Comparison of ENCODE assay signal across 22 cellular contexts in genomic region chr1:59857679-59858354, GRCh38. TPM values are rescaled to one million over a fixed set of nuclear protein-coding genes. Genes with fewer than 3 reads are reported as not detected.
DNase-seq lines count a peak whose midpoint lies in the region; ATAC-seq and TF ChIP-seq lines count a peak whose summit lies in the region.
"Had no signal": no experiment of that assay in that cellular context is flagged by ENCODE, and none has a peak within 500 bp of the region (broad histone marks: within the 10 kb centered on the region; RNA-seq: fewer than 3 reads in every experiment).

No MANE protein-coding gene starts in this region.

- no peaks in the 10 kb centered on the region for H3K4me1 Mint-ChIP-seq in activated naive CD8-positive, alpha-beta T cell treated with anti-CD3 and anti-CD28 coated beads for 36 hours
- H3K4me1 Mint-ChIP-seq: CD4-positive, CD25-positive, alpha-beta regulatory T cell had no signal

- no peak overlapping the region for H3K4me3 Mint-ChIP-seq in activated naive CD8-positive, alpha-beta T cell treated with anti-CD3 and anti-CD28 coated beads for 36 hours
- H3K4me3 Mint-ChIP-seq: CD4-positive, CD25-positive, alpha-beta regulatory T cell had no signal

- H3K4me1 ChIP-seq in Loucy (ENCODE audit: insufficient read depth, low read length, poor library complexity, severe bottlenecking) (no peaks in the 10 kb centered on the region), esophagus squamous epithelium (peaks cover 0 to 26% (median 10%) of the 10 kb centered on the region in 3 donors), neuronal stem cell (ENCODE audit: control insufficient read depth in 2 of 2, insufficient read depth in 1 of 2, low read depth in 1 of 2, low read length in 2 of 2) (peaks cover 0 to 2% of the 10 kb centered on the region in 2 donors)
- H3K4me1 ChIP-seq: BLaER1 had no signal

- H2BK5ac ChIP-seq in neuronal stem cell (ENCODE audit: low read length), result no peak overlapping the region

- H2BK120ac ChIP-seq in neuronal stem cell (ENCODE audit: low read depth, low read length), result no peak overlapping the region

- no peaks in the 10 kb centered on the region for H3K79me2 ChIP-seq in Loucy (ENCODE audit: insufficient read depth, low read length)

- peaks cover 4% of the 10 kb centered on the region for H3K9me3 Mint-ChIP-seq in activated naive CD8-positive, alpha-beta T cell treated with anti-CD3 and anti-CD28 coated beads for 36 hours

- H4K91ac ChIP-seq in neuronal stem cell (ENCODE audit: low read depth, low read length, poor library complexity), result no peak overlapping the region

- DNase-seq in Right ventricle myocardium superior (no peak), cardiac septum (ENCODE audit: low spot score) (no peak), esophagus squamous epithelium (lab: John Stamatoyannopoulos, UW) (no peak), neuronal stem cell (ENCODE audit: low spot score) (no peak)
- DNase-seq in activated naive CD8-positive, alpha-beta T cell treated with anti-CD3 and anti-CD28 coated beads for 36 hours, result no peak
- DNase-seq: CD4-positive, CD25-positive, alpha-beta regulatory T cell; DMS153; DND-41; H7; KBM-7; MG63; NCI-H446 treated with DMSO at 0.1 percent for 48 hours; NCI-H526; NCI-H82; RPMI8226; SHP77 treated with DMSO at 0.1 percent for 48 hours had no signal

- TF ChIP-seq CTCF in Loucy (conservative IDR thresholded peaks at IDR 0.05; ENCODE audit: low read length) (no peak), esophagus squamous epithelium (IDR thresholded peaks at IDR 0.05) (no peak)

- H3K23ac ChIP-seq in neuronal stem cell (ENCODE audit: low read depth, low read length, poor library complexity), result no peak overlapping the region

- H3K27me3 ChIP-seq in Loucy (ENCODE audit: insufficient read depth, low read length, poor library complexity, severe bottlenecking) (no peaks in the 10 kb centered on the region), esophagus squamous epithelium (no peaks in the 10 kb centered on the region), neuronal stem cell (ENCODE audit: control insufficient read depth in 3 of 3, insufficient read depth in 3 of 3, low read depth in 1 of 3, low read length in 3 of 3) (no peaks in the 10 kb centered on the region)
- H3K27me3 ChIP-seq: BLaER1, MG63 had no signal

- WGBS in esophagus squamous epithelium, 2 donors, result 78 to 80% methylated on average over 5 of the region's 5 CpGs
- no CpG with 5 or more reads among the region's 5 CpGs for WGBS in neuronal stem cell (ENCODE audit: extremely low coverage in 2 of 2, insufficient read length in 2 of 2, insufficient replicate concordance in 1 of 2), 2 donors

- no peak for TF ChIP-seq POLR2A in esophagus squamous epithelium (IDR thresholded peaks at IDR 0.05)

- H3F3A ChIP-seq in Loucy (ENCODE audit: low read depth), result no peaks in the 10 kb centered on the region

- no peak overlapping the region for H2AK5ac ChIP-seq in neuronal stem cell (ENCODE audit: low read depth, low read length)

- no peaks in the 10 kb centered on the region for H3K36me3 ChIP-seq in Loucy (ENCODE audit: insufficient read depth, low read length)
- peaks cover 0 to 59% (median 0%) of the 10 kb centered on the region in 3 donors for H3K36me3 ChIP-seq in esophagus squamous epithelium
- H3K36me3 ChIP-seq in neuronal stem cell (replicated peaks in 1 of 2; ENCODE audit: control insufficient read depth in 2 of 2, insufficient read depth in 2 of 2, low read length in 2 of 2), result no peaks in the 10 kb centered on the region
- H3K36me3 ChIP-seq: BLaER1, MG63 had no signal

- intact Hi-C loops in Right ventricle myocardium superior (cut with DNase I), result no loop called here
- intact Hi-C loops in cardiac septum (cut with DNase I), result no loop called here
- intact Hi-C loops in esophagus squamous epithelium (cut with DNase I), result no loop called here

- H2BK15ac ChIP-seq in neuronal stem cell (ENCODE audit: low read length), result no peak overlapping the region

- H2BK12ac ChIP-seq in neuronal stem cell (ENCODE audit: low read length), result no peak overlapping the region

- no peak overlapping the region for H3K18ac ChIP-seq in neuronal stem cell (ENCODE audit: low read length)

- no peak overlapping the region for H3K27ac Mint-ChIP-seq in activated naive CD8-positive, alpha-beta T cell treated with anti-CD3 and anti-CD28 coated beads for 36 hours
- H3K27ac Mint-ChIP-seq: CD4-positive, CD25-positive, alpha-beta regulatory T cell had no signal

- H3K4me3 ChIP-seq in Loucy (ENCODE audit: low read length, poor library complexity, severe bottlenecking), result no peak overlapping the region
- no peak overlapping the region for H3K4me3 ChIP-seq in esophagus squamous epithelium
- no peak overlapping the region for H3K4me3 ChIP-seq in neuronal stem cell (ENCODE audit: low read length in 2 of 2)
- H3K4me3 ChIP-seq: BLaER1, MG63 had no signal

- H3K36me3 Mint-ChIP-seq in activated naive CD8-positive, alpha-beta T cell treated with anti-CD3 and anti-CD28 coated beads for 36 hours, result peaks cover 19% of the 10 kb centered on the region

- no peaks in the 10 kb centered on the region for H3K9me2 ChIP-seq in Loucy (replicated peaks; ENCODE audit: low read depth, low read length)

- H3K9ac ChIP-seq in Loucy (ENCODE audit: low read depth, low read length, poor library complexity, severe bottlenecking) (no peak overlapping the region), neuronal stem cell (ENCODE audit: low read depth, low read length, poor library complexity) (no peak overlapping the region)
- H3K9ac ChIP-seq: BLaER1 had no signal

- no peaks in the 10 kb centered on the region for H4K20me1 ChIP-seq in Loucy (ENCODE audit: insufficient read depth, low read length, poor library complexity, severe bottlenecking)
- H4K20me1 ChIP-seq: BLaER1 had no signal

- H3K79me1 ChIP-seq in neuronal stem cell (ENCODE audit: low read depth, low read length), result no peaks in the 10 kb centered on the region

- no peak overlapping the region for H4K8ac ChIP-seq in neuronal stem cell (ENCODE audit: low read depth, low read length)

- no peak overlapping the region for H3K14ac ChIP-seq in neuronal stem cell (ENCODE audit: low read length)

- H2AFZ ChIP-seq in Loucy (ENCODE audit: low read length) (peak overlapping the region; percentile 62; the same call in 1 of the 2 replicates), neuronal stem cell (ENCODE audit: low read length) (peak overlapping the region; percentile 76)

- no peaks in the 10 kb centered on the region for H3K9me3 ChIP-seq in Loucy (ENCODE audit: insufficient read depth, low read depth, low read length)
- H3K9me3 ChIP-seq in esophagus squamous epithelium, result no peaks in the 10 kb centered on the region
- H3K9me3 ChIP-seq in neuronal stem cell (replicated peaks in 1 of 2; ENCODE audit: control insufficient read depth in 2 of 2, insufficient read depth in 1 of 2, low read depth in 1 of 2, low read length in 2 of 2), result no peaks in the 10 kb centered on the region
- H3K9me3 ChIP-seq: MG63 had no signal

- peak; percentile 32 for ATAC-seq in Right ventricle myocardium superior (ENCODE audit: poor library complexity)
- no peak for ATAC-seq in HG02885 (IDR thresholded peaks at IDR 0.05; ENCODE audit: poor library complexity, unreplicated experiment)
- ATAC-seq in SK-N-SH treated with all-trans-retinoic acid at 6 μM for 48 hours, result no peak

- no peak overlapping the region for H3K4ac ChIP-seq in neuronal stem cell (ENCODE audit: low read length)

- no peak overlapping the region for H3K4me2 ChIP-seq in Loucy (ENCODE audit: low read depth, low read length, poor library complexity, severe bottlenecking)
- H3K4me2 ChIP-seq in neuronal stem cell (ENCODE audit: insufficient read depth, low read length, poor library complexity, severe bottlenecking), result no peak overlapping the region
- H3K4me2 ChIP-seq: BLaER1 had no signal

- peak overlapping the region in 3 of 4 donors; percentile 75 to 82 (median 76) for H3K27ac ChIP-seq in esophagus squamous epithelium
- H3K27ac ChIP-seq in neuronal stem cell (replicated peaks; ENCODE audit: low read length), result no peak overlapping the region
- H3K27ac ChIP-seq: BLaER1 had no signal

- H3K27me3 Mint-ChIP-seq in activated naive CD8-positive, alpha-beta T cell treated with anti-CD3 and anti-CD28 coated beads for 36 hours, result no peaks in the 10 kb centered on the region
- H3K27me3 Mint-ChIP-seq: CD4-positive, CD25-positive, alpha-beta regulatory T cell had no signal

TF ChIP-seq in SK-N-SH treated with all-trans-retinoic acid at 6 μM for 48 hours, 23 proteins besides CTCF, POLR2A, EP300 and RAD21 (continues in another document):
- TF ChIP-seq CSRNP3 (CRISPR knock-in tag; IDR thresholded peaks at IDR 0.05) (no peak), BACH2 (CRISPR knock-in tag; IDR thresholded peaks at IDR 0.05; ENCODE audit: borderline replicate concordance) (no peak), CSDC2 (CRISPR knock-in tag; IDR thresholded peaks at IDR 0.05) (no peak), GLIS3 (CRISPR knock-in tag; IDR thresholded peaks at IDR 0.05) (no peak), ZNF70 (CRISPR knock-in tag; IDR thresholded peaks at IDR 0.05) (no peak), TOX (CRISPR knock-in tag; IDR thresholded peaks at IDR 0.05; ENCODE audit: borderline replicate concordance) (no peak)

RNA-seq across cellular contexts. Expression of gene HOOK1, which starts 43.1 kb away (rescaled TPM):
- total RNA-seq in Right ventricle myocardium superior (6.3 TPM), cardiac septum (0.67 TPM), esophagus squamous epithelium (10 to 100 TPM; 13.7 to 35.1 (median 28.1) TPM)
- 5.4 TPM for polyA plus RNA-seq in neuronal stem cell (2013, experiment 1 of 2)
- 5.0 TPM for polyA plus RNA-seq in neuronal stem cell (2013, experiment 2 of 2)
- 10 to 100 TPM; 12.9 to 14.0 TPM for total RNA-seq in activated naive CD8-positive, alpha-beta T cell treated with anti-CD3 and anti-CD28 coated beads for 36 hours
- total RNA-seq: A172 had no signal
- polyA plus RNA-seq: AG04450 had no signal
